8 cellular contexts compared by ENCODE assay signal in the genomic region with DNA sequence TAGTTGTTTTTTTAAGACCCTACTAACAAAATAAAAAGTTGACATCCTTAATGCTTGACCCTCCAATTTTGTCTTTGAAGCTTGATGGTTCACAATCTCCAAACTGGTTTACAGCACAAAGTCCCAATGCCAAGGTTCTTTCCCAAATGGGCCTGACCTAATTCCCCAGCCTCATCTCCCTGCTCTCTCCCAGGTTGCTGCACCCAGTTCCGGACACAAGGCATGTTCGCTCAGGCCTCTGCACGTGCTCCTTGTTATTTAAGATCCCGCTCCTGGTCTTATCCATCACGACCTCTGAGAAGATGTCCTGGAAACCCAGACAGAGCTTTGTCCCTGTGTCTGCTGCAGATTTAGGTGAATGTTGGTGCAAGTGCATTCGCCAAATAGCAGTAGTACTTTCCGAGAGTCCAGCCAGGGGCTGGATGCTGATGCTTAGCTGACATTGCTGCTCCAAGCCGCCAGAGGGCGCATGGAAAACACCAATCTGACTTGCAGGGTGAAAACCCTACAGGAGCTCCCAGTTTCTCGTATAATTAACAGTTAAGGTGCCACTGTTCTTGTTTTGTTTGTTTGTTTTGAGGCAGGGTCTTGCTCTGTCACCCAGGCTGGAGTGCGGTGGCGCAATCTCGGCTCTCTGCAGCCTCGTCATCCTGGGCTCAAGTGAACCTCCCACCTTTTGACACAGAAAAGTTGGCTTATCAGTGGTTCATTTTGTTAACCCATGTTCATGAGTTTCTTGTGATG. TPM values are rescaled to one million over a fixed set of nuclear protein-coding genes. Genes with fewer than 3 reads are reported as not detected.
A peak's percentile ranks its signal among the peaks of the same experiment; 100 is the strongest.
DNase-seq lines count a peak whose midpoint lies in the region; ATAC-seq and TF ChIP-seq lines count a peak whose summit lies in the region.

No MANE protein-coding gene starts in this region.

- DNase-seq in BJ (ENCODE audit: low read depth) = no peak
- DNase-seq in H7 = peak; percentile 87
- peak; percentile 66 to 83 for DNase-seq in NCI-H526 (lab: John Stamatoyannopoulos, UW)
- peak; percentile 68 to 75 for DNase-seq in activated CD4-positive, alpha-beta T cell treated with anti-CD3 and anti-CD28 coated beads, Interleukin-2, amount 50 U/mL, for 24 hours (ENCODE audit: low read depth in 1 of 2, low spot score in 1 of 2)
- DNase-seq in dermis blood vessel endothelial cell = peak; percentile 86
- DNase-seq in lower lobe of right lung = peak; percentile 85
- DNase-seq in stimulated activated CD8-positive, alpha-beta memory T cell treated with anti-CD3 and anti-CD28 coated beads, Interleukin-12 subunit alpha, Interleukin-12 subunit beta, amount 100 ng/mL, for 24 hours (ENCODE audit: extremely low read depth) = peak; percentile 51

- CTCF ChIA-PET in BJ (lab: Yijun Ruan, JAX) = interaction anchor here (0.6 to 7.6 kb wide), 31 partner anchors 8 to 160 kb away, joined by 3 to 214 read pairs (median 6); a partner anchor contains a TSS

- no peaks in the 10 kb centered on the region for H3K36me3 ChIP-seq in BJ (ENCODE audit: control insufficient read depth, insufficient read depth, low read length)
- H3K36me3 ChIP-seq in H7 (replicated peaks; ENCODE audit: control insufficient read depth, insufficient read depth, low read length) = no peaks in the 10 kb centered on the region
- H3K36me3 ChIP-seq in lower lobe of right lung = no peaks in the 10 kb centered on the region

- no peaks in the 10 kb centered on the region for H3K9me3 ChIP-seq in lower lobe of right lung

- POLR2A ChIA-PET in BJ (lab: Charles Lee) = interaction anchor here (1.1 kb wide), 1 partner anchor 73 kb away, joined by 6 read pairs; no protein-coding TSS in a partner anchor

- intact Hi-C loops in lower lobe of right lung (cut with DNase I) = loop anchor here (5.0 kb wide), 1 partner anchor 70 kb away; no protein-coding TSS in a partner anchor

- TF ChIP-seq CTCF in BJ (IDR thresholded peaks at IDR 0.05; ENCODE audit: insufficient read depth, low read depth, low read length) (peak; percentile 94), lower lobe of right lung (IDR thresholded peaks at IDR 0.05) (peak; percentile 97)

- H3K27me3 ChIP-seq in BJ (ENCODE audit: control insufficient read depth, insufficient read depth, low read length) (no peaks in the 10 kb centered on the region; the same call in 1 of the 2 replicates), H7 (ENCODE audit: control insufficient read depth, insufficient read depth, low read length) (no peaks in the 10 kb centered on the region), lower lobe of right lung (ENCODE audit: low read depth) (no peaks in the 10 kb centered on the region)

- ATAC-seq in lower lobe of right lung = peak; percentile 88 to 90
- no peak for ATAC-seq in GM19452 (IDR thresholded peaks at IDR 0.05; ENCODE audit: unreplicated experiment)

- H3K4me1 ChIP-seq in lower lobe of right lung = no peaks in the 10 kb centered on the region

- H3K27ac ChIP-seq in lower lobe of right lung = no peak overlapping the region

- H3K4me3 ChIP-seq in BJ (ENCODE audit: low read depth, low read length) = no peak overlapping the region
- no peak overlapping the region for H3K4me3 ChIP-seq in H7 (ENCODE audit: insufficient read depth, low read depth, low read length)
- H3K4me3 ChIP-seq in lower lobe of right lung = no peak overlapping the region

RNA-seq across cellular contexts. Expression of a gene that starts 18.5 kb away (rescaled TPM):
- polyA plus RNA-seq in BJ (2011; rRNA removed) = 0.32 and 0.70 TPM in 2 replicates
- not detected in 2 replicates for polyA minus RNA-seq in BJ (2011; rRNA and poly(A)+ RNA removed)
- 0.11 TPM in 1 of 2 replicates, not detected in the other for total RNA-seq in H7 (2014; rRNA removed; shearing (Covaris generic))
- total RNA-seq in dermis blood vessel endothelial cell (0.17 and 0.33 TPM in 2 replicates), lower lobe of right lung (0.74 TPM)

RNA-seq across cellular contexts. Expression of a gene that starts 32.2 kb away (rescaled TPM):
- polyA plus RNA-seq in BJ (2011; rRNA removed) = not detected in 2 replicates
- not detected in 2 replicates for polyA minus RNA-seq in BJ (2011; rRNA and poly(A)+ RNA removed)
- total RNA-seq in H7 (2014; rRNA removed; shearing (Covaris generic)) = not detected in 2 replicates
- not detected in 2 replicates for total RNA-seq in dermis blood vessel endothelial cell
- total RNA-seq in lower lobe of right lung = not detected

RNA-seq across cellular contexts. Expression of a gene that starts 57.6 kb away (rescaled TPM):
- 4.0 and 5.3 TPM in 2 replicates for polyA plus RNA-seq in BJ (2011; rRNA removed)
- 2.5 and 3.6 TPM in 2 replicates for polyA minus RNA-seq in BJ (2011; rRNA and poly(A)+ RNA removed)
- total RNA-seq in H7 (2014; rRNA removed; shearing (Covaris generic)) = 3.5 and 7.9 TPM in 2 replicates
- total RNA-seq in dermis blood vessel endothelial cell = 34.2 and 49.8 TPM in 2 replicates
- total RNA-seq in lower lobe of right lung = 7.8 TPM
